In the genomic region with DNA sequence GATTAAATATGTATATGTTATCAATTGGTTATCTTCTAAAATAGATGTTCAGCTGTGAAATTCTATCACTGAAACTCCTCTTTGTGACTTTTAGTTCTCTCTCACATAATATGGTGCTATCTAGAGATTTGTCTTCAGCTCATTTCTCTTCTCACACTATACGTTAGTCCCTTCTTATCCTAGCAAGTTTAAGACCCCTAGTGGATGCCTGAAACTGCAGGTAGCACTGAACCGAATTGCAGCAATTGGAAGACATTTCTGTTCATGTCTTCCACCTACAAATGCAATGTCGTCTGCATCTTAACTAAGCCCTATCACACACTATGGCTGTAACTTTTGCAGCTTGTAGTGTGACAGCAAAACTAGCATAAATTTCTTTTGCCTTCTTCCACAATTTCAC, we compare ENCODE assay signal across 18 cellular contexts.
DNase-seq lines count a peak whose midpoint lies in the region; ATAC-seq and TF ChIP-seq lines count a peak whose summit lies in the region.
"Had no signal": no experiment of that assay in that cellular context is flagged by ENCODE, and none has a peak within 500 bp of the region (broad histone marks: within the 10 kb centered on the region; RNA-seq: fewer than 3 reads in every experiment).

No MANE protein-coding gene starts in this region.

- H3K4me1 ChIP-seq in OCI-LY3 (ENCODE audit: low read length) (no peaks in the 10 kb centered on the region), mesendoderm (ENCODE audit: control insufficient read depth, low read depth, low read length) (no peaks in the 10 kb centered on the region), lower lobe of right lung (no peaks in the 10 kb centered on the region)
- H3K4me1 ChIP-seq: Peyer's patch, SJCRH30 had no signal

- H2BK15ac ChIP-seq in mesendoderm (replicated peaks; ENCODE audit: low read depth): no peak overlapping the region

- H3K79me2 ChIP-seq in OCI-LY3 (ENCODE audit: low read length) (no peaks in the 10 kb centered on the region), mesendoderm (ENCODE audit: control insufficient read depth, insufficient read depth, low read length) (no peaks in the 10 kb centered on the region)

- H3K9ac ChIP-seq in OCI-LY3 (ENCODE audit: low read length) (no peak overlapping the region), mesendoderm (ENCODE audit: low read length) (no peak overlapping the region)

- no peaks in the 10 kb centered on the region for H4K20me1 ChIP-seq in OCI-LY3 (ENCODE audit: insufficient read depth, low read length)

- no CpG with 5 or more reads among the region's 3 CpGs for WGBS in mesendoderm (ENCODE audit: extremely low coverage, insufficient coverage, low lambda C conversion rate)

- no peak overlapping the region for H3K18ac ChIP-seq in mesendoderm (ENCODE audit: low read length)

- no peak for ATAC-seq in lower lobe of right lung
- ATAC-seq: GM12878 had no signal

- no peak overlapping the region for H3K27ac ChIP-seq in C4-2B
- H3K27ac ChIP-seq in OCI-LY3 (ENCODE audit: low read length): no peak overlapping the region
- H3K27ac ChIP-seq in mesendoderm (ENCODE audit: low read depth, low read length): no peak overlapping the region
- no peak overlapping the region for H3K27ac ChIP-seq in lower lobe of right lung
- H3K27ac ChIP-seq: Peyer's patch, SJCRH30 had no signal

- H3K4me2 ChIP-seq in OCI-LY3 (ENCODE audit: low read length) (0 out of 2 replicates have a peak overlapping the region, but pooled peaks have one; percentile 6), mesendoderm (ENCODE audit: low read length) (no peak overlapping the region)

- intact Hi-C loops in lower lobe of right lung (cut with DNase I): no loop called here

- no peak overlapping the region for H3K56ac ChIP-seq in mesendoderm (ENCODE audit: low read length)

- TF ChIP-seq CTCF in C4-2B (conservative IDR thresholded peaks at IDR 0.05) (peak; percentile 7; the same call in 1 of the 2 replicates), OCI-LY3 (IDR thresholded peaks at IDR 0.05; ENCODE audit: low read depth, low read length) (peak; percentile 39), lower lobe of right lung (IDR thresholded peaks at IDR 0.05) (no peak)

- H4K8ac ChIP-seq in mesendoderm (ENCODE audit: low read depth, low read length): no peak overlapping the region

- H3K36me3 ChIP-seq in OCI-LY3 (replicated peaks; ENCODE audit: low read depth, low read length) (peaks cover 5% of the 10 kb centered on the region), mesendoderm (ENCODE audit: control insufficient read depth, insufficient read depth, low read length) (no peaks in the 10 kb centered on the region), lower lobe of right lung (no peaks in the 10 kb centered on the region)
- H3K36me3 ChIP-seq: Peyer's patch, SJCRH30 had no signal

- no peak overlapping the region for H2AK5ac ChIP-seq in mesendoderm (ENCODE audit: low read length)

- DNase-seq in HT-29 (ENCODE audit: low spot score) (peak; percentile 24), mesendoderm (peak; percentile 6), lower lobe of right lung (no peak), NCI-H345 treated with DMSO at 0.1 percent for 48 hours (lab: John Stamatoyannopoulos, UW; ENCODE audit: unreplicated experiment) (no peak), nucleus accumbens (lab: John Stamatoyannopoulos, UW) (no peak), NCI-H1105 (lab: John Stamatoyannopoulos, UW) (no peak)
- DNase-seq: AML-193, HCEC 1CT, Karpas-422, NCI-H1048, NCI-H1436, NCI-H187 treated with DMSO at 0.1 percent for 48 hours, NCI-H510A, Peyer's patch, SJCRH30 had no signal

- H3K4ac ChIP-seq in mesendoderm (ENCODE audit: low read depth, low read length): no peak overlapping the region

- H3K4me3 ChIP-seq in OCI-LY3 (ENCODE audit: low read length) (no peak overlapping the region), mesendoderm (ENCODE audit: low read length) (no peak overlapping the region), lower lobe of right lung (no peak overlapping the region)
- H3K4me3 ChIP-seq: GM12878, Peyer's patch, SJCRH30 had no signal

- H3K9me3 ChIP-seq in OCI-LY3 (ENCODE audit: insufficient read depth, low read length) (peaks cover 8% of the 10 kb centered on the region; the same call in 1 of the 2 replicates), lower lobe of right lung (peaks cover 5% of the 10 kb centered on the region)
- H3K9me3 ChIP-seq: Peyer's patch, SJCRH30 had no signal

- no peak overlapping the region for H3K23ac ChIP-seq in mesendoderm (ENCODE audit: low read length)

- H3K27me3 ChIP-seq in OCI-LY3 (ENCODE audit: low read depth, low read length) (no peaks in the 10 kb centered on the region), mesendoderm (ENCODE audit: insufficient read depth, low read length, poor library complexity) (no peaks in the 10 kb centered on the region), lower lobe of right lung (ENCODE audit: low read depth) (no peaks in the 10 kb centered on the region)
- H3K27me3 ChIP-seq: Peyer's patch, SJCRH30 had no signal

- no peak overlapping the region for H2AFZ ChIP-seq in OCI-LY3 (ENCODE audit: low read depth, low read length)

- no peak overlapping the region for H4K5ac ChIP-seq in mesendoderm (ENCODE audit: low read length)

- H2BK5ac ChIP-seq in mesendoderm (ENCODE audit: low read length): no peak overlapping the region

- H2BK120ac ChIP-seq in mesendoderm (ENCODE audit: low read depth, low read length): no peak overlapping the region

- H3K79me1 ChIP-seq in mesendoderm (ENCODE audit: low read length): no peaks in the 10 kb centered on the region

Comparison
In these comparisons a context has a peak if more than half of its experiments do, and no peak if none do; other contexts are left out.
1. DNase-seq: peak in HT-29 (single experiment) and mesendoderm (single experiment); none in lower lobe of right lung (single experiment), NCI-H345 treated with DMSO at 0.1 percent for 48 hours (single experiment), nucleus accumbens (0 of 56) and NCI-H1105 (single experiment).